10 cellular contexts compared by ENCODE assay signal in genomic region chr3:98038876-98039275, GRCh38. TPM values are rescaled to one million over a fixed set of nuclear protein-coding genes. Genes with fewer than 3 reads are reported as not detected.
A peak's percentile ranks its signal among the peaks of the same experiment; 100 is the strongest.
DNase-seq lines count a peak whose midpoint lies in the region; ATAC-seq and TF ChIP-seq lines count a peak whose summit lies in the region.
"Had no signal": no experiment of that assay in that cellular context is flagged by ENCODE, and none has a peak within 500 bp of the region (broad histone marks: within the 10 kb centered on the region; RNA-seq: fewer than 3 reads in every experiment).

No MANE protein-coding gene starts in this region.

- H3K27me3 ChIP-seq in ACC112 (ENCODE audit: insufficient read depth, low read length) (peaks cover 69% of the 10 kb centered on the region), dorsolateral prefrontal cortex (peaks cover 0 to 17% (median 0%) of the 10 kb centered on the region in 45 donors)

- H3K79me2 ChIP-seq in ACC112 (ENCODE audit: control insufficient read depth, insufficient read depth, low read length, unreplicated experiment), result no peaks in the 10 kb centered on the region

- intact Hi-C loops in dorsolateral prefrontal cortex (cut with DNase I), result loop anchor here (5.0 to 10.0 kb wide), 4 partner anchors 478 to 773 kb away; partner anchors contain the start of gene CPOX (in 1 of the 2)
- intact Hi-C loops in left ventricle myocardium superior (cut with micrococcal nuclease), result no loop called here

- no peak for DNase-seq in dorsolateral prefrontal cortex
- no peak for DNase-seq in left ventricle myocardium superior
- no peak for DNase-seq in germinal center (ENCODE audit: low spot score)

- H3K4me3 ChIP-seq in ACC112 (ENCODE audit: low read depth, low read length) (peak overlapping the region; percentile 73), dorsolateral prefrontal cortex (peak overlapping the region in 41 of 59 donors; percentile 32 to 68 (median 54))

- H3K27ac ChIP-seq in ACC112 (ENCODE audit: low read depth, low read length), result no peak overlapping the region
- H3K27ac ChIP-seq in dorsolateral prefrontal cortex, result peak overlapping the region in 4 of 59 donors; percentile 42 to 81 (median 60)

- no peaks in the 10 kb centered on the region for H3K36me3 ChIP-seq in ACC112 (ENCODE audit: insufficient read depth, low read length)

- no peak for TF ChIP-seq CTCF in dorsolateral prefrontal cortex (IDR thresholded peaks at IDR 0.05 in 54 of 56, conservative IDR thresholded peaks at IDR 0.05 in 2 of 56; ENCODE audit: low read depth in 1 of 56, partially characterized antibody in 56 of 56)

- peak overlapping the region; percentile 78 for H2AFZ ChIP-seq in ACC112 (ENCODE audit: low read length, unreplicated experiment)

- peaks cover 9% of the 10 kb centered on the region for H3K4me1 ChIP-seq in ACC112 (ENCODE audit: control insufficient read depth, insufficient read depth, low read length, unreplicated experiment)

- ATAC-seq in GM18868 (IDR thresholded peaks at IDR 0.05; ENCODE audit: unreplicated experiment) (peak; percentile 17), HG03432 (IDR thresholded peaks at IDR 0.05; ENCODE audit: unreplicated experiment) (peak; percentile 16), HG02571 (IDR thresholded peaks at IDR 0.05; ENCODE audit: unreplicated experiment) (no peak), HG03159 (IDR thresholded peaks at IDR 0.05; ENCODE audit: unreplicated experiment) (no peak), left ventricle myocardium superior (no peak)

RNA-seq across cellular contexts. Expression of gene GABRR3, which starts 3.8 kb away (rescaled TPM):
- total RNA-seq in dorsolateral prefrontal cortex, result under 1 TPM in 5 of 120 experiments, not detected in 115; 0.07 to 0.43 (median 0.10) TPM
- total RNA-seq in left ventricle myocardium superior, result not detected
- total RNA-seq: mesothelial cell of epicardium had no signal

RNA-seq across cellular contexts. Expression of gene OR5AC2, which starts 48.1 kb away (rescaled TPM):
- total RNA-seq in dorsolateral prefrontal cortex (not detected), left ventricle myocardium superior (not detected)
- total RNA-seq: mesothelial cell of epicardium, temporal lobe had no signal

Comparison
In these comparisons a context has a peak if more than half of its experiments do, and no peak if none do; other contexts are left out.
1. ATAC-seq: peak in GM18868 (single experiment) and HG03432 (single experiment); none in HG02571 (single experiment), HG03159 (single experiment) and left ventricle myocardium superior (single experiment).